Comparison of ENCODE assay signal across 1 cellular context in the genomic region with DNA sequence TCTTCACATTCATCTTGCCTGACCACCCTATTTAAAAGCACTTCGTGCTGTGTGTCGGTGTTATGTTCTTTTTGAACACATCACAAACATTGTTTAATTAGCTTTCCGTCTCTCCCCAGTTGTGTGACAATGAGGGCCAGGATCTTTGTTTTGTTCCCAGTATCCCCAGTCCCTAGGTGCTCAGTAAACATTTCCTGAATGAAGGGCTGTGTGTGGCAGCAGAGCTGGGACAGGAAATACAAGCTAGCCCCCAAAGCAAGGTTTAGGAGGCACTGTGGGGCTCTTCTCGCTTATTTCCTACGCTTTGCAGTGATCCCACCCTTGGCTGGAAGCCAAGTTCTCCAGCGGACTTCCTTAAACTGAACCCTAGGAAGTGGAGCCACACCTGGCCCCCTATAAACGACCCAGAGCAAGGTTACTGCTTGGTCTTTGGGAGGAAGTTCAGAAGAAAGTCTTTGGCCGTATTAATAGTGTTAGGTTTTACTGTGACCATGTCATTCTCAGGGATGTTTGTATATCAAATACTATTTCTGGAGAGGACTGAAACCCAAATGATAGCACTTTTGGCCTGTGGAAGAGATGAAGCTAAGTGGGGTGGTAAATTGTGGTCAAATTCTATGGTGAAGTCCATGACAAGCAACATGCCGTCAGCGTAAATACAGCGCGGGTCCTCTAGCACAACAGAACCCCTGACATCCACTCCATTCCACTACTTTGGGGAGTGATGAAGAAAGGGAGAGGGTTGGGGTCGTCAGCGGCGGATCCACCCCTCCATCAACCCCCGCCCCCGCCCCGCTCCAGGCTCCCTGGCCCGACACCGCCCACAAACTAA.
TF ChIP-seq lines count a peak whose summit lies in the region.

No MANE protein-coding gene starts in this region.

TF ChIP-seq in endothelial cell of umbilical vein, 7 proteins besides CTCF, POLR2A, EP300 and RAD21 (continued from another document):
- TF ChIP-seq FOS (IDR thresholded peaks at IDR 0.05; ENCODE audit: borderline replicate concordance, insufficient read depth, low read length), result no peak
- no peak for TF ChIP-seq MYC (IDR thresholded peaks at IDR 0.05; ENCODE audit: low read depth, low read length)
- no peak for TF ChIP-seq POLR2AphosphoS5 (IDR thresholded peaks at IDR 0.05; ENCODE audit: insufficient read depth, low read depth, low read length)
- TF ChIP-seq, protein P1, sequence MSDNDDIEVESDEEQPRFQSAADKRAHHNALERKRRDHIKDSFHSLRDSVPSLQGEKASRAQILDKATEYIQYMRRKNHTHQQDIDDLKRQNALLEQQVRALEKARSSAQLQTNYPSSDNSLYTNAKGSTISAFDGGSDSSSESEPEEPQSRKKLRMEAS (IDR thresholded peaks at IDR 0.05; ENCODE audit: insufficient read depth, insufficient read length), result no peak
- no peak for TF ChIP-seq GATA2 (IDR thresholded peaks at IDR 0.05; ENCODE audit: insufficient read depth, insufficient read length, low read depth, low read length)
- TF ChIP-seq JUN (IDR thresholded peaks at IDR 0.05; ENCODE audit: borderline replicate concordance, insufficient read depth, insufficient read length, low read depth), result no peak
TF ChIP-seq in endothelial cell of umbilical vein: peak in this region for 0.
